Comparison of ENCODE assay signal across 8 cellular contexts in the genomic region with DNA sequence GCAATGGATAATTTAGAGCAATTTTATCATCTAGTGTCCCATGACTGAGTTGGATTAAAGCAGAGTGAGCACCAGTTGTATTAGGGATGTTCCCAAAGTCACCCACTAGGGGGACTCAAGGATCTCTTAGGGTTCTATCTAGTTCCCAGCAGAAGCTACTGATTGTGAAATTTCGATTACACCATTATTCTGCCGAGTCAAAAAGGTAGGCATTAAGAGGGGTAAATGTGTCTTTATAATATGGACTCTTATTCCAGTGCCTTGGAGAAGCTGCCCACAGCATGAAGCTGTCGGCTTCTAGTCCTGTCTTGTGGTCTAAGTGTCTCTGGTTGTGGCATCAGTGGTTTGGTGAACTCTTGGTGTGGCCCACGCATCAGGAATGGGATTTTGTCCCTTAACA. TPM values are rescaled to one million over a fixed set of nuclear protein-coding genes. Genes with fewer than 3 reads are reported as not detected.
DNase-seq lines count a peak whose midpoint lies in the region; FAIRE-seq and TF ChIP-seq lines count a peak whose summit lies in the region.

No MANE protein-coding gene starts in this region.

- no peak overlapping the region for H2BK5ac ChIP-seq in H1 (ENCODE audit: low read depth, low read length)

- H3K27me3 Mint-ChIP-seq in CD4-positive, alpha-beta memory T cell, result no peaks in the 10 kb centered on the region

- no peak overlapping the region for H3K4me2 ChIP-seq in H1 (ENCODE audit: insufficient read depth in 1 of 2, low read depth in 2 of 2, low read length in 2 of 2)

- H3K56ac ChIP-seq in H1 (replicated peaks; ENCODE audit: insufficient read length, low read depth, low read length), result no peak overlapping the region

- peak; percentile 46 to 58 (median 54) for DNase-seq in CD4-positive, alpha-beta memory T cell
- DNase-seq in GM13977 (ENCODE audit: low spot score) (peak; percentile 85), SK-N-MC (ENCODE audit: low read depth, low spot score) (peak; percentile 60), H1 (ENCODE audit: low read depth in 1 of 2, low spot score in 2 of 2) (no peak), medulla oblongata (ENCODE audit: extremely low spot score) (peak; percentile 92), vagina (ENCODE audit: extremely low spot score in 2 of 2) (peak in 1 of 2 donors; percentile 77)
- DNase-seq in stimulated activated CD8-positive, alpha-beta memory T cell treated with anti-CD3 and anti-CD28 coated beads, Interleukin-4, amount 100 ng/mL, for 48 hours, result no peak

- no peaks in the 10 kb centered on the region for H3K9me3 ChIP-seq in CD4-positive, alpha-beta memory T cell (ENCODE audit: control insufficient read depth in 1 of 2, low read length in 2 of 2)
- no peaks in the 10 kb centered on the region for H3K9me3 ChIP-seq in SK-N-MC (ENCODE audit: low read depth, low read length)
- no peaks in the 10 kb centered on the region for H3K9me3 ChIP-seq in H1 (ENCODE audit: insufficient read depth in 2 of 2, low read depth in 1 of 2, low read length in 1 of 2)
- no peaks in the 10 kb centered on the region for H3K9me3 ChIP-seq in vagina

- H3K23me2 ChIP-seq in H1 (ENCODE audit: low read depth, low read length), result no peaks in the 10 kb centered on the region

- peaks cover 0 to 6% of the 10 kb centered on the region in 2 experiments for H4K20me1 ChIP-seq in H1 (replicated peaks in 1 of 2; ENCODE audit: control insufficient read depth in 1 of 2, insufficient read depth in 2 of 2, low read length in 2 of 2)

- no peak overlapping the region for H2BK120ac ChIP-seq in H1 (replicated peaks; ENCODE audit: low read depth, low read length)

- TF ChIP-seq CTCF in GM13977 (IDR thresholded peaks at IDR 0.05; ENCODE audit: extremely low read depth, insufficient read depth, missing control alignments) (peak; percentile 73), LNCAP (IDR thresholded peaks at IDR 0.05) (peak; percentile 78), H1 (IDR thresholded peaks at IDR 0.05; ENCODE audit: control extremely low read depth in 1 of 3, insufficient read depth in 1 of 3, low read depth in 1 of 3, low read length in 3 of 3) (peak in 2 of 3 experiments; percentile 76 to 78; a peak in 3 of 4 replicates), vagina (IDR thresholded peaks at IDR 0.05) (peak; percentile 56 to 93 (median 92))

- FAIRE-seq in H1 (lab: Jason Lieb, UNC), result peak; percentile 73

- intact Hi-C loops in CD4-positive, alpha-beta memory T cell (cut with micrococcal nuclease), result loop anchor here (1.0 to 5.0 kb wide), 2 partner anchors 44 to 240 kb away; no protein-coding TSS in a partner anchor
- intact Hi-C loops in vagina (cut with DNase I), result loop anchor here (5.0 kb wide), 1 partner anchor 96 kb away; a partner anchor contains a TSS

- POLR2A ChIA-PET in CD4-positive, alpha-beta memory T cell (lab: Charles Lee; ENCODE audit: partially characterized antibody), result interaction anchor here (1.4 kb wide), 1 partner anchor 134 kb away, joined by 3 read pairs; no protein-coding TSS in a partner anchor
- POLR2A ChIA-PET in H1 (lab: Charles Lee; ENCODE audit: partially characterized antibody), result interaction anchor here (0.6 kb wide), 1 partner anchor 81 kb away, joined by 3 read pairs; no protein-coding TSS in a partner anchor

- H3K4me1 ChIP-seq in CD4-positive, alpha-beta memory T cell (ENCODE audit: insufficient read depth, low read length), result peaks cover 8% of the 10 kb centered on the region
- H3K4me1 ChIP-seq in H1 (replicated peaks in 1 of 4; ENCODE audit: control insufficient read depth in 3 of 4, insufficient read depth in 4 of 4, low read length in 3 of 4) (peaks cover 3 to 10% (median 5%) of the 10 kb centered on the region in 4 experiments; a peak in 5 of 7 replicates), vagina (peaks cover 14% of the 10 kb centered on the region)

- H3K27ac ChIP-seq in CD4-positive, alpha-beta memory T cell (ENCODE audit: low read depth, low read length), result no peak overlapping the region
- H3K27ac ChIP-seq in SK-N-MC, result no peak overlapping the region
- H3K27ac ChIP-seq in H1 (ENCODE audit: low read depth, low read length), result no peak overlapping the region
- H3K27ac ChIP-seq in vagina, result no peak overlapping the region

- H3K23ac ChIP-seq in H1 (ENCODE audit: insufficient read length), result no peak overlapping the region

- no peak overlapping the region for H3K4me3 Mint-ChIP-seq in CD4-positive, alpha-beta memory T cell

- H3K14ac ChIP-seq in H1 (ENCODE audit: insufficient read length), result no peak overlapping the region

- peak overlapping the region in 3 of 7 donors; percentile 1 to 32 (median 5) for H3K27ac Mint-ChIP-seq in CD4-positive, alpha-beta memory T cell

- H2BK20ac ChIP-seq in H1 (ENCODE audit: low read length), result no peak overlapping the region

- peaks cover 0 to 3% of the 10 kb centered on the region in 2 donors for H3K36me3 Mint-ChIP-seq in CD4-positive, alpha-beta memory T cell

- no peak for TF ChIP-seq EP300 in H1 (IDR thresholded peaks at IDR 0.05; ENCODE audit: borderline replicate concordance in 1 of 2, low read depth in 2 of 2, low read length in 2 of 2)

- no peak overlapping the region for H2BK15ac ChIP-seq in H1 (ENCODE audit: low read length)

- H4K8ac ChIP-seq in H1 (ENCODE audit: extremely low read depth, insufficient read depth, low read length), result no peak overlapping the region

- CTCF ChIA-PET in CD4-positive, alpha-beta memory T cell (lab: Charles Lee; ENCODE audit: partially characterized antibody), result interaction anchor here (0.8 to 3.7 kb wide), 17 partner anchors 8 to 239 kb away, joined by 3 to 20 read pairs (median 4); a partner anchor contains a TSS
- CTCF ChIA-PET in H1 (lab: Charles Lee; ENCODE audit: partially characterized antibody), result interaction anchor here (0.6 to 6.7 kb wide), 46 partner anchors 8 to 181 kb away, joined by 3 to 152 read pairs (median 5); a partner anchor contains a TSS

- H4K5ac ChIP-seq in H1 (ENCODE audit: insufficient read length, low read depth, low read length), result no peak overlapping the region

- peak; percentile 90 to 91 for TF ChIP-seq RAD21 in H1 (IDR thresholded peaks at IDR 0.05 in 1 of 2, conservative IDR thresholded peaks at IDR 0.05 in 1 of 2; ENCODE audit: low read depth in 2 of 2, low read length in 2 of 2)

- in situ Hi-C loops in GM13977 (cut with MboI; ENCODE audit: low pct_unique_long_range_greater_than_20kb, low sequenced_read_pairs, unreplicated experiment), result loop anchor here (10.0 kb wide), 1 partner anchor 109 kb away; no protein-coding TSS in a partner anchor

- no peak for TF ChIP-seq POLR2A in H1 (IDR thresholded peaks at IDR 0.05; ENCODE audit: control extremely low read depth in 1 of 2, low read depth in 2 of 2, low read length in 2 of 2)
- TF ChIP-seq POLR2A in vagina (IDR thresholded peaks at IDR 0.05), result no peak

- no peak overlapping the region for H2BK12ac ChIP-seq in H1 (ENCODE audit: low read depth, low read length)

- H3K4me3 ChIP-seq in CD4-positive, alpha-beta memory T cell (ENCODE audit: low read length in 2 of 2), result no peak overlapping the region
- H3K4me3 ChIP-seq in SK-N-MC (no peak overlapping the region), H1 (ENCODE audit: extremely low read depth in 1 of 4, insufficient read depth in 2 of 4, low read depth in 3 of 4, low read length in 4 of 4) (no peak overlapping the region), vagina (no peak overlapping the region)

- 85% methylated on average over 4 of the region's 4 CpGs; no CpG with 5 or more reads in 1 of the 2 experiments for WGBS in H1 (ENCODE audit: extremely low coverage in 1 of 2, insufficient coverage in 1 of 2, insufficient read length in 1 of 2, insufficient replicate concordance in 2 of 2, low coverage in 1 of 2, low lambda C conversion rate in 2 of 2, missing lambda C conversion rate in 1 of 2), 2 experiments

- no peaks in the 10 kb centered on the region for H3K79me1 ChIP-seq in H1 (ENCODE audit: low read depth, low read length)

- no peaks in the 10 kb centered on the region for H3K9me3 Mint-ChIP-seq in CD4-positive, alpha-beta memory T cell

- H3K4me1 Mint-ChIP-seq in CD4-positive, alpha-beta memory T cell, result peaks cover 8 to 19% (median 14%) of the 10 kb centered on the region in 4 donors

- no peaks in the 10 kb centered on the region for H3K27me3 ChIP-seq in CD4-positive, alpha-beta memory T cell (ENCODE audit: insufficient read depth, low read length)
- no peaks in the 10 kb centered on the region for H3K27me3 ChIP-seq in H1 (replicated peaks in 1 of 4; ENCODE audit: control insufficient read depth in 3 of 4, extremely low read depth in 1 of 4, insufficient read depth in 3 of 4, low read length in 3 of 4)
- no peaks in the 10 kb centered on the region for H3K27me3 ChIP-seq in vagina

- H3K4ac ChIP-seq in H1 (replicated peaks; ENCODE audit: insufficient read length, low read depth, low read length), result no peak overlapping the region

- H4K91ac ChIP-seq in H1 (replicated peaks; ENCODE audit: insufficient read length, low read length), result no peak overlapping the region

- H3K9ac ChIP-seq in SK-N-MC (ENCODE audit: insufficient read length) (no peak overlapping the region), H1 (replicated peaks in 1 of 4; ENCODE audit: extremely low read depth in 1 of 4, low read depth in 3 of 4, low read length in 3 of 4) (no peak overlapping the region)

- no peaks in the 10 kb centered on the region for H3K36me3 ChIP-seq in CD4-positive, alpha-beta memory T cell (ENCODE audit: insufficient read depth, low read length)
- H3K36me3 ChIP-seq in SK-N-MC (ENCODE audit: insufficient read depth, low read length) (peaks cover 6% of the 10 kb centered on the region; the same call in 1 of the 2 replicates), H1 (ENCODE audit: control insufficient read depth in 2 of 4, insufficient read depth in 4 of 4, low read length in 3 of 4) (no peaks in the 10 kb centered on the region), vagina (no peaks in the 10 kb centered on the region)

- H3K79me2 ChIP-seq in H1 (ENCODE audit: control insufficient read depth in 1 of 2, insufficient read depth in 2 of 2, low read length in 2 of 2), result no peaks in the 10 kb centered on the region

- H2AK5ac ChIP-seq in H1 (ENCODE audit: low read depth, low read length), result no peak overlapping the region

- H3K18ac ChIP-seq in H1 (ENCODE audit: extremely low read depth, low read length), result no peak overlapping the region

- H2AFZ ChIP-seq in H1 (ENCODE audit: low read length), result no peak overlapping the region

TF ChIP-seq in H1, 55 proteins besides CTCF, POLR2A, EP300 and RAD21 (continues in another document):
- peak; percentile 96 for TF ChIP-seq CEBPB (IDR thresholded peaks at IDR 0.05; ENCODE audit: low read depth, low read length)

RNA-seq across cellular contexts. Expression of a gene that starts 53.3 kb away (rescaled TPM):
- 10 to 100 TPM in 1 of 2 experiments, 1 to 10 TPM in 1; 9.7 to 10.6 TPM for total RNA-seq in CD4-positive, alpha-beta memory T cell
- 1 to 10 TPM in 1 of 2 donors, under 1 TPM in 1; 0.93 to 2.3 TPM for polyA plus RNA-seq in CD4-positive, alpha-beta memory T cell
- total RNA-seq in H1 (2021; fragmentation: NEBNext Ultra II Directional; extraction: Animal tissue kit (Norgen Biotek cat#: 25700)), result 16.3 and 16.4 TPM in 2 replicates
- polyA plus RNA-seq in H1 (2011; rRNA removed), result 6.0 and 10.7 TPM in 2 replicates
- polyA plus RNA-seq in H1 (2011; cell fraction: cytosol; rRNA removed), result 10.1 TPM
- polyA plus RNA-seq in H1 (2011; cell fraction: nucleus; rRNA removed), result 30.0 TPM
- 12.7 to 26.6 TPM (median 20.0 TPM) in 4 replicates for polyA plus RNA-seq in H1 (2012, experiment 1 of 2)
- 17.8 TPM for polyA plus RNA-seq in H1 (2012, experiment 2 of 2)
- polyA plus RNA-seq in H1 (2013, experiment 1 of 2), result 10.6 TPM
- polyA plus RNA-seq in H1 (2013, experiment 2 of 2), result 10.3 TPM
- polyA minus RNA-seq in H1 (2011; rRNA and poly(A)+ RNA removed), result 10.8 and 12.0 TPM in 2 replicates
- 15.5 TPM for polyA minus RNA-seq in H1 (2011; cell fraction: cytosol; rRNA and poly(A)+ RNA removed)
- polyA minus RNA-seq in H1 (2011; cell fraction: nucleus; rRNA and poly(A)+ RNA removed), result 28.6 TPM
- total RNA-seq in vagina, result 64.8 TPM

Comparison
In these comparisons a context has a peak if more than half of its experiments do, and no peak if none do; other contexts are left out.
1. DNase-seq: peak in CD4-positive, alpha-beta memory T cell (5 of 5), GM13977 (single experiment), SK-N-MC (single experiment) and medulla oblongata (single experiment); none in H1 (0 of 2) and stimulated activated CD8-positive, alpha-beta memory T cell treated with anti-CD3 and anti-CD28 coated beads, Interleukin-4, amount 100 ng/mL, for 48 hours (single experiment).
2. Peak in every context shown above with its lines, with median percentiles within 50 percentile points of each other: CTCF ChIP-seq.